In genomic region chr16:9152649-9153501, GRCh38 we compare ENCODE assay signal across 1 cellular context.
TF ChIP-seq lines count a peak whose summit lies in the region.

No MANE protein-coding gene starts in this region.

TF ChIP-seq in HepG2, 621 proteins besides CTCF, POLR2A, EP300 and RAD21 (continued from another document):
- TF ChIP-seq, protein P1, sequence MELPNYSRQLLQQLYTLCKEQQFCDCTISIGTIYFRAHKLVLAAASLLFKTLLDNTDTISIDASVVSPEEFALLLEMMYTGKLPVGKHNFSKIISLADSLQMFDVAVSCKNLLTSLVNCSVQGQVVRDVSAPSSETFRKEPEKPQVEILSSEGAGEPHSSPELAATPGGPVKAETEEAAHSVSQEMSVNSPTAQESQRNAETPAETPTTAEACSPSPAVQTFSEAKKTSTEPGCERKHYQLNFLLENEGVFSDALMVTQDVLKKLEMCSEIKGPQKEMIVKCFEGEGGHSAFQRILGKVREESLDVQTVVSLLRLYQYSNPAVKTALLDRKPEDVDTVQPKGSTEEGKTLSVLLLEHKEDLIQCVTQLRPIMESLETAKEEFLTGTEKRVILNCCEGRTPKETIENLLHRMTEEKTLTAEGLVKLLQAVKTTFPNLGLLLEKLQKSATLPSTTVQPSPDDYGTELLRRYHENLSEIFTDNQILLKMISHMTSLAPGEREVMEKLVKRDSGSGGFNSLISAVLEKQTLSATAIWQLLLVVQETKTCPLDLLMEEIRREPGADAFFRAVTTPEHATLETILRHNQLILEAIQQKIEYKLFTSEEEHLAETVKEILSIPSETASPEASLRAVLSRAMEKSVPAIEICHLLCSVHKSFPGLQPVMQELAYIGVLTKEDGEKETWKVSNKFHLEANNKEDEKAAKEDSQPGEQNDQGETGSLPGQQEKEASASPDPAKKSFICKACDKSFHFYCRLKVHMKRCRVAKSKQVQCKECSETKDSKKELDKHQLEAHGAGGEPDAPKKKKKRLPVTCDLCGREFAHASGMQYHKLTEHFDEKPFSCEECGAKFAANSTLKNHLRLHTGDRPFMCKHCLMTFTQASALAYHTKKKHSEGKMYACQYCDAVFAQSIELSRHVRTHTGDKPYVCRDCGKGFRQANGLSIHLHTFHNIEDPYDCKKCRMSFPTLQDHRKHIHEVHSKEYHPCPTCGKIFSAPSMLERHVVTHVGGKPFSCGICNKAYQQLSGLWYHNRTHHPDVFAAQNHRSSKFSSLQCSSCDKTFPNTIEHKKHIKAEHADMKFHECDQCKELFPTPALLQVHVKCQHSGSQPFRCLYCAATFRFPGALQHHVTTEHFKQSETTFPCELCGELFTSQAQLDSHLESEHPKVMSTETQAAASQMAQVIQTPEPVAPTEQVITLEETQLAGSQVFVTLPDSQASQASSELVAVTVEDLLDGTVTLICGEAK (IDR thresholded peaks at IDR 0.05): 0 out of 2 replicates have a peak, but pooled peaks have one; percentile 2
- TF ChIP-seq, protein P1 (CRISPR knock-in tag; IDR thresholded peaks at IDR 0.05): no peak
- no peak for TF ChIP-seq ZNF7 (CRISPR knock-in tag; IDR thresholded peaks at IDR 0.05)
- no peak for TF ChIP-seq SKI (IDR thresholded peaks at IDR 0.05; ENCODE audit: partially characterized antibody)
- TF ChIP-seq ZNF556 (CRISPR knock-in tag; IDR thresholded peaks at IDR 0.05; ENCODE audit: borderline replicate concordance): no peak
TF ChIP-seq in HepG2: peak in this region for 17.
